ENCODE assay signal across 26 cellular contexts in the genomic region with DNA sequence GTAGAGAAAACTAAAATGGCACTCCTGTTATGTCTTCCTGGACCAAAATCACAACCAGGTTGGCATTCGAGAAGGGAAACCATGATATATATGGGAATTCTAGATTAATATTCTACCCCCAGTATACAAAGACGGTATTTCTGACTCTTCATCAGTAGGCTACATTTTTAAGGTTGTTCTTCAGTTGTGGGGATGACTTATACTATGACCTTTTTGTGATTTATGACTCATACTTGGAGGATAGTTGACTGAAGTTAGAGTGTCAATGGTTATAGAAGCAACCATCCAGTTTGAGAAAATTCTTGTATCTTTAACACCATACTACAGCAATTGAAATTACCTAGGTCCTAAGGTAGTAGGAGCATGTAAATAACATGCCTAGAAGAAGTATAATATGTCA. TPM values are rescaled to one million over a fixed set of nuclear protein-coding genes. Genes with fewer than 3 reads are reported as not detected.
DNase-seq lines count a peak whose midpoint lies in the region; ATAC-seq, FAIRE-seq and TF ChIP-seq lines count a peak whose summit lies in the region.
"Had no signal": no experiment of that assay in that cellular context is flagged by ENCODE, and none has a peak within 500 bp of the region (broad histone marks: within the 10 kb centered on the region; RNA-seq: fewer than 3 reads in every experiment).

No MANE protein-coding gene starts in this region.

- CTCF ChIA-PET in activated CD4-positive, alpha-beta T cell treated with anti-CD3 and anti-CD28 coated beads for 36 hours (lab: Charles Lee), result no interaction called here

- TF ChIP-seq CTCF in suprapubic skin (IDR thresholded peaks at IDR 0.05), result no peak

- no peak overlapping the region for H3K4me3 ChIP-seq in suprapubic skin
- H3K4me3 ChIP-seq: SJCRH30 had no signal

- H3K36me3 ChIP-seq in suprapubic skin, result no peaks in the 10 kb centered on the region
- H3K36me3 ChIP-seq: SJCRH30 had no signal

- H3K4me1 Mint-ChIP-seq in activated CD4-positive, alpha-beta T cell treated with anti-CD3 and anti-CD28 coated beads for 36 hours, result peaks cover 14% of the 10 kb centered on the region
- H3K4me1 Mint-ChIP-seq in activated naive CD8-positive, alpha-beta T cell (ENCODE audit: low read depth), result peaks cover 27% of the 10 kb centered on the region
- H3K4me1 Mint-ChIP-seq in activated naive CD8-positive, alpha-beta T cell treated with anti-CD3 and anti-CD28 coated beads for 36 hours, result peaks cover 15% of the 10 kb centered on the region

- POLR2A ChIA-PET in activated CD4-positive, alpha-beta T cell treated with anti-CD3 and anti-CD28 coated beads for 36 hours (lab: Charles Lee), result no interaction called here

- TF ChIP-seq POLR2A in suprapubic skin (IDR thresholded peaks at IDR 0.05) (no peak), GM12892 (IDR thresholded peaks at IDR 0.05; ENCODE audit: low read depth, low read length) (no peak)

- H3K27me3 ChIP-seq in suprapubic skin, result no peaks in the 10 kb centered on the region
- H3K27me3 ChIP-seq: SJCRH30 had no signal

- H3K27me3 Mint-ChIP-seq in activated CD4-positive, alpha-beta T cell treated with anti-CD3 and anti-CD28 coated beads for 36 hours, result no peaks in the 10 kb centered on the region
- H3K27me3 Mint-ChIP-seq in activated naive CD8-positive, alpha-beta T cell, result no peaks in the 10 kb centered on the region
- H3K27me3 Mint-ChIP-seq in activated naive CD8-positive, alpha-beta T cell treated with anti-CD3 and anti-CD28 coated beads for 36 hours, result no peaks in the 10 kb centered on the region

- H3K27ac Mint-ChIP-seq in activated CD4-positive, alpha-beta T cell treated with anti-CD3 and anti-CD28 coated beads for 36 hours, result no peak overlapping the region
- H3K27ac Mint-ChIP-seq in activated naive CD8-positive, alpha-beta T cell, result peak overlapping the region; percentile 84
- H3K27ac Mint-ChIP-seq in activated naive CD8-positive, alpha-beta T cell treated with anti-CD3 and anti-CD28 coated beads for 36 hours, result no peak overlapping the region
- H3K27ac Mint-ChIP-seq: IgD-negative memory B cell had no signal

- no peaks in the 10 kb centered on the region for H3K9me3 ChIP-seq in suprapubic skin
- H3K9me3 ChIP-seq: SJCRH30 had no signal

- peaks cover 2% of the 10 kb centered on the region for H3K9me3 Mint-ChIP-seq in activated CD4-positive, alpha-beta T cell treated with anti-CD3 and anti-CD28 coated beads for 36 hours (ENCODE audit: low read depth)
- no peaks in the 10 kb centered on the region for H3K9me3 Mint-ChIP-seq in activated naive CD8-positive, alpha-beta T cell (ENCODE audit: low read depth)
- H3K9me3 Mint-ChIP-seq in activated naive CD8-positive, alpha-beta T cell treated with anti-CD3 and anti-CD28 coated beads for 36 hours, result peaks cover 7% of the 10 kb centered on the region

- peak; percentile 72 for ATAC-seq in activated CD4-positive, alpha-beta T cell treated with anti-CD3 and anti-CD28 coated beads for 36 hours
- ATAC-seq: Right ventricle myocardium inferior had no signal

- 72% methylated on average over 2 of the region's 2 CpGs for WGBS in suprapubic skin

- no peak for TF ChIP-seq EP300 in suprapubic skin (IDR thresholded peaks at IDR 0.05)

- H3K4me1 ChIP-seq in suprapubic skin, result no peaks in the 10 kb centered on the region
- H3K4me1 ChIP-seq: SJCRH30 had no signal

- H3K27ac ChIP-seq in epithelial cell of prostate, result peak overlapping the region; percentile 70
- no peak overlapping the region for H3K27ac ChIP-seq in suprapubic skin
- H3K27ac ChIP-seq: HL-60, KMS-11, SJCRH30 had no signal

- no peaks in the 10 kb centered on the region for H3K36me3 Mint-ChIP-seq in activated CD4-positive, alpha-beta T cell treated with anti-CD3 and anti-CD28 coated beads for 36 hours (ENCODE audit: low read depth)
- H3K36me3 Mint-ChIP-seq in activated naive CD8-positive, alpha-beta T cell, result peaks cover 9% of the 10 kb centered on the region
- peaks cover 6% of the 10 kb centered on the region for H3K36me3 Mint-ChIP-seq in activated naive CD8-positive, alpha-beta T cell treated with anti-CD3 and anti-CD28 coated beads for 36 hours
- H3K36me3 Mint-ChIP-seq: IgD-negative memory B cell had no signal

- DNase-seq in activated CD4-positive, alpha-beta T cell treated with anti-CD3 and anti-CD28 coated beads for 36 hours, result no peak
- no peak for DNase-seq in activated CD4-positive, alpha-beta T cell treated with anti-CD3 and anti-CD28 coated beads, Interleukin-2, amount 50 U/mL, for 48 hours
- no peak for DNase-seq in activated naive CD8-positive, alpha-beta T cell treated with anti-CD3 and anti-CD28 coated beads for 36 hours
- DNase-seq in epithelial cell of prostate (ENCODE audit: low read depth, low spot score) (no peak), suprapubic skin (ENCODE audit: low spot score in 2 of 2) (no peak), iPS-NIHi11 (ENCODE audit: low spot score) (no peak), GM12892 (ENCODE audit: insufficient read length) (no peak)
- DNase-seq: 8988T, Calu3, DMS79 treated with DMSO at 0.1 percent for 48 hours, NCI-H1048, NCI-H1436, NCI-H187 treated with DMSO at 0.1 percent for 48 hours, NCI-H2171 treated with DMSO at 0.1 percent for 48 hours, NCI-H524, NCI-H748 treated with DMSO at 0.1 percent for 48 hours, SJCRH30 had no signal

- FAIRE-seq in GM12892 (lab: Jason Lieb, UNC), result no peak
- FAIRE-seq: GM18507, H54 had no signal

- H3K4me3 Mint-ChIP-seq in activated CD4-positive, alpha-beta T cell treated with anti-CD3 and anti-CD28 coated beads for 36 hours, result no peak overlapping the region
- peak overlapping the region; percentile 15 for H3K4me3 Mint-ChIP-seq in activated naive CD8-positive, alpha-beta T cell
- H3K4me3 Mint-ChIP-seq in activated naive CD8-positive, alpha-beta T cell treated with anti-CD3 and anti-CD28 coated beads for 36 hours, result no peak overlapping the region
- H3K4me3 Mint-ChIP-seq: IgD-negative memory B cell had no signal

- intact Hi-C loops in activated CD4-positive, alpha-beta T cell treated with anti-CD3 and anti-CD28 coated beads for 36 hours (cut with DNase I, micrococcal nuclease), result loop anchor here (5.0 kb wide), 3 partner anchors 40 to 140 kb away; no protein-coding TSS in a partner anchor

RNA-seq across cellular contexts. Expression of a gene that starts 49.8 kb away (rescaled TPM):
- 1 to 10 TPM; 3.1 TPM for total RNA-seq in activated CD4-positive, alpha-beta T cell treated with anti-CD3 and anti-CD28 coated beads for 36 hours
- total RNA-seq in activated naive CD8-positive, alpha-beta T cell treated with anti-CD3 and anti-CD28 coated beads for 36 hours, result under 1 TPM; 0.36 to 0.66 TPM
- 1 to 10 TPM; 1.1 to 3.7 (median 2.1) TPM for total RNA-seq in suprapubic skin
- polyA plus RNA-seq in GM12892 (2012; ENCODE audit: missing spikeins), result 13.1 TPM
- total RNA-seq: Calu3, RPMI7951 had no signal
- polyA plus RNA-seq: BJ had no signal
